In genomic region chr17:68592004-68592403, GRCh38 we compare ENCODE assay signal across 13 cellular contexts. TPM values are rescaled to one million over a fixed set of nuclear protein-coding genes. Genes with fewer than 3 reads are reported as not detected.
"Had no signal": no experiment of that assay in that cellular context is flagged by ENCODE, and none has a peak within 500 bp of the region (broad histone marks: within the 10 kb centered on the region; RNA-seq: fewer than 3 reads in every experiment).

No MANE protein-coding gene starts in this region.

- H3K27ac Mint-ChIP-seq: activated CD8-positive, alpha-beta T cell treated with anti-CD3 and anti-CD28 coated beads for 36 hours; activated naive CD4-positive, alpha-beta T cell treated with anti-CD3 and anti-CD28 coated beads for 36 hours; stimulated activated effector memory CD8-positive, alpha-beta T cell treated with anti-CD3 and anti-CD28 coated beads, Interleukin-12 subunit alpha, Interleukin-12 subunit beta, amount 100 ng/mL, for 72 hours had no signal

- H3K36me3 ChIP-seq: pancreas had no signal

- H3K9me3 ChIP-seq: pancreas had no signal

- H3K4me2 ChIP-seq: smooth muscle cell had no signal

- H3K4me3 ChIP-seq: pancreas, smooth muscle cell, tibial nerve had no signal

- H3K9me3 Mint-ChIP-seq: activated naive CD4-positive, alpha-beta T cell treated with anti-CD3 and anti-CD28 coated beads for 36 hours had no signal

- H3K4me3 Mint-ChIP-seq: activated CD8-positive, alpha-beta T cell treated with anti-CD3 and anti-CD28 coated beads for 36 hours; activated naive CD4-positive, alpha-beta T cell treated with anti-CD3 and anti-CD28 coated beads for 36 hours; neural crest cell; stimulated activated effector memory CD8-positive, alpha-beta T cell treated with anti-CD3 and anti-CD28 coated beads, Interleukin-12 subunit alpha, Interleukin-12 subunit beta, amount 100 ng/mL, for 72 hours had no signal

- DNase-seq: activated CD4-positive, alpha-beta T cell treated with anti-CD3 and anti-CD28 coated beads for 1 hour; activated CD8-positive, alpha-beta memory T cell treated with anti-CD3 and anti-CD28 coated beads, Interleukin-2, amount 50 U/mL, for 48 hours; activated naive CD4-positive, alpha-beta T cell treated with anti-CD3 and anti-CD28 coated beads for 36 hours; effector CD4-positive, alpha-beta T cell; T-helper 9 cell had no signal

- H3K4me1 Mint-ChIP-seq: stimulated activated effector memory CD8-positive, alpha-beta T cell treated with anti-CD3 and anti-CD28 coated beads, Interleukin-12 subunit alpha, Interleukin-12 subunit beta, amount 100 ng/mL, for 72 hours had no signal

- H3K27ac ChIP-seq: pancreas had no signal

- H3K4me1 ChIP-seq: pancreas had no signal

- H3K27me3 ChIP-seq: pancreas, tibial nerve had no signal

- H3K36me3 Mint-ChIP-seq: stimulated activated effector memory CD8-positive, alpha-beta T cell treated with anti-CD3 and anti-CD28 coated beads, Interleukin-12 subunit alpha, Interleukin-12 subunit beta, amount 100 ng/mL, for 72 hours had no signal

RNA-seq across cellular contexts. Expression of gene FAM20A, which starts 9.2 kb away (rescaled TPM):
- total RNA-seq: activated CD8-positive, alpha-beta T cell treated with anti-CD3 and anti-CD28 coated beads for 36 hours; activated naive CD4-positive, alpha-beta T cell treated with anti-CD3 and anti-CD28 coated beads for 36 hours; lung microvascular endothelial cell; SK-MEL-5 had no signal
